Comparison of ENCODE assay signal across 7 cellular contexts in genomic region chr10:113704637-113705343, GRCh38. TPM values are rescaled to one million over a fixed set of nuclear protein-coding genes. Genes with fewer than 3 reads are reported as not detected.
DNase-seq lines count a peak whose midpoint lies in the region; ATAC-seq and TF ChIP-seq lines count a peak whose summit lies in the region.

No MANE protein-coding gene starts in this region.

- H3K4me3 ChIP-seq in DND-41 (ENCODE audit: low read depth in 1 of 2, low read length in 2 of 2) = no peak overlapping the region
- H3K4me3 ChIP-seq in HAP-1 = no peak overlapping the region
- no peak overlapping the region for H3K4me3 ChIP-seq in RWPE2 (ENCODE audit: severe bottlenecking)
- no peak overlapping the region for H3K4me3 ChIP-seq in esophagus muscularis mucosa
- no peak overlapping the region for H3K4me3 ChIP-seq in neural cell (ENCODE audit: low read length)

- TF ChIP-seq EP300 in esophagus muscularis mucosa (IDR thresholded peaks at IDR 0.05) (no peak), neural cell (conservative IDR thresholded peaks at IDR 0.05; ENCODE audit: poor library complexity, severe bottlenecking) (no peak)

- TF ChIP-seq CTCF in DND-41 (IDR thresholded peaks at IDR 0.05; ENCODE audit: borderline replicate concordance, extremely low read depth, low read length, poor library complexity, severe bottlenecking) (peak; percentile 76), RWPE2 (IDR thresholded peaks at IDR 0.05; ENCODE audit: poor library complexity, severe bottlenecking) (peak; percentile 82), esophagus muscularis mucosa (IDR thresholded peaks at IDR 0.05) (peak; percentile 57 to 72 (median 64)), neural cell (IDR thresholded peaks at IDR 0.05; ENCODE audit: poor library complexity, severe bottlenecking) (peak; percentile 86)

- H3K9ac ChIP-seq in DND-41 (ENCODE audit: low read depth, low read length) = no peak overlapping the region
- H3K9ac ChIP-seq in neural cell (ENCODE audit: low read length) = no peak overlapping the region

- no peaks in the 10 kb centered on the region for H3K9me2 ChIP-seq in neural cell (ENCODE audit: insufficient read depth, low read length)

- no peaks in the 10 kb centered on the region for H3F3A ChIP-seq in neural cell (ENCODE audit: insufficient read depth, low read length, poor library complexity, severe bottlenecking)

- WGBS in esophagus muscularis mucosa = 32% methylated on average over 6 of the region's 6 CpGs

- in situ Hi-C loops in HAP-1 (cut with MboI; ENCODE audit: low sequenced_read_pairs) = loop anchor here (5.0 kb wide), 1 partner anchor 398 kb away; no protein-coding TSS in a partner anchor

- H3K79me2 ChIP-seq in DND-41 (ENCODE audit: insufficient read depth, low read length) (peaks cover 11% of the 10 kb centered on the region), neural cell (replicated peaks; ENCODE audit: insufficient read depth, low read length) (no peaks in the 10 kb centered on the region)

- peaks cover 19% of the 10 kb centered on the region for H4K20me1 ChIP-seq in DND-41 (ENCODE audit: insufficient read depth, low read length)
- H4K20me1 ChIP-seq in neural cell (ENCODE audit: insufficient read depth) = no peaks in the 10 kb centered on the region

- peak; percentile 82 for ATAC-seq in DND-41 (ENCODE audit: insufficient read depth, low read depth)
- ATAC-seq in RWPE2 (ENCODE audit: low read depth) = peak; percentile 59; the same call in 2 of the 3 replicates
- no peak for ATAC-seq in GM21619 (IDR thresholded peaks at IDR 0.05; ENCODE audit: unreplicated experiment)

- peak; percentile 85 for TF ChIP-seq RAD21 in neural cell (conservative IDR thresholded peaks at IDR 0.05)

- H3K4me2 ChIP-seq in DND-41 (ENCODE audit: insufficient read depth, low read length) (no peak overlapping the region), neural cell (ENCODE audit: low read length) (no peak overlapping the region)

- no peaks in the 10 kb centered on the region for H3K9me3 ChIP-seq in DND-41 (ENCODE audit: insufficient read depth, low read length, severe bottlenecking)
- H3K9me3 ChIP-seq in HAP-1 = no peaks in the 10 kb centered on the region
- H3K9me3 ChIP-seq in RWPE2 (ENCODE audit: severe bottlenecking) = no peaks in the 10 kb centered on the region
- no peaks in the 10 kb centered on the region for H3K9me3 ChIP-seq in esophagus muscularis mucosa
- no peaks in the 10 kb centered on the region for H3K9me3 ChIP-seq in neural cell (ENCODE audit: low read length)

- H3K27ac ChIP-seq in DND-41 (ENCODE audit: low read length) = no peak overlapping the region
- no peak overlapping the region for H3K27ac ChIP-seq in RWPE2 (ENCODE audit: poor library complexity, severe bottlenecking)
- H3K27ac ChIP-seq in esophagus muscularis mucosa (replicated peaks in 1 of 4) = no peak overlapping the region
- H3K27ac ChIP-seq in neural cell (ENCODE audit: low read length) = no peak overlapping the region

- H3K27me3 ChIP-seq in DND-41 (ENCODE audit: insufficient read depth, low read length, poor library complexity) = no peaks in the 10 kb centered on the region
- no peaks in the 10 kb centered on the region for H3K27me3 ChIP-seq in HAP-1 (ENCODE audit: low read depth)
- H3K27me3 ChIP-seq in RWPE2 (ENCODE audit: insufficient read depth, poor library complexity, severe bottlenecking) = no peaks in the 10 kb centered on the region
- no peaks in the 10 kb centered on the region for H3K27me3 ChIP-seq in esophagus muscularis mucosa
- H3K27me3 ChIP-seq in neural cell (ENCODE audit: insufficient read depth, low read depth, low read length) = no peaks in the 10 kb centered on the region

- TF ChIP-seq POLR2A in esophagus muscularis mucosa (IDR thresholded peaks at IDR 0.05; ENCODE audit: low read depth) = no peak

- H3K4me1 ChIP-seq in DND-41 (ENCODE audit: insufficient read depth, low read length) (no peaks in the 10 kb centered on the region), HAP-1 (no peaks in the 10 kb centered on the region), RWPE2 (ENCODE audit: insufficient read depth, poor library complexity, severe bottlenecking) (no peaks in the 10 kb centered on the region), esophagus muscularis mucosa (peaks cover 4 to 43% (median 33%) of the 10 kb centered on the region in 4 donors)

- intact Hi-C loops in esophagus muscularis mucosa (cut with DNase I) = loop anchor here (2.0 to 10.0 kb wide), 2 partner anchors 150 to 398 kb away; partner anchors contain the start of genes DCLRE1A and NHLRC2

- H2AFZ ChIP-seq in DND-41 (ENCODE audit: low read depth, low read length) (no peak overlapping the region), neural cell (ENCODE audit: low read depth, low read length) (no peak overlapping the region)

- peaks cover 33% of the 10 kb centered on the region for H3K36me3 ChIP-seq in DND-41 (ENCODE audit: insufficient read depth, low read length)
- H3K36me3 ChIP-seq in HAP-1 (replicated peaks) = no peaks in the 10 kb centered on the region; the same call in 1 of the 2 replicates
- H3K36me3 ChIP-seq in RWPE2 (ENCODE audit: low read depth) = peaks cover 5% of the 10 kb centered on the region
- peaks cover 0 to 17% (median 6%) of the 10 kb centered on the region in 4 donors for H3K36me3 ChIP-seq in esophagus muscularis mucosa
- H3K36me3 ChIP-seq in neural cell (ENCODE audit: insufficient read depth, low read length) = no peaks in the 10 kb centered on the region

- peak; percentile 32 for DNase-seq in DND-41
- peak; percentile 36 to 51 for DNase-seq in HAP-1 (ENCODE audit: low spot score in 2 of 2)
- no peak for DNase-seq in RWPE2 (ENCODE audit: low spot score)
- DNase-seq in esophagus muscularis mucosa (ENCODE audit: extremely low spot score) = no peak
- no peak for DNase-seq in epidermal melanocyte (ENCODE audit: insufficient read length, low spot score)

TF ChIP-seq in neural cell, 6 proteins besides CTCF, POLR2A, EP300 and RAD21:
- TF ChIP-seq SMC3 (conservative IDR thresholded peaks at IDR 0.05; ENCODE audit: poor library complexity) (peak; percentile 85), MXI1 (conservative IDR thresholded peaks at IDR 0.05; ENCODE audit: poor library complexity, severe bottlenecking) (no peak)

RNA-seq across cellular contexts. Expression of gene CASP7, which starts 25.1 kb away (rescaled TPM):
- 10 to 100 TPM; 10.2 to 15.7 (median 11.6) TPM for total RNA-seq in esophagus muscularis mucosa
- polyA plus RNA-seq in neural cell = 0.72 and 0.77 TPM in 2 replicates
- polyA minus RNA-seq in neural cell = not detected in 2 replicates

RNA-seq across cellular contexts. Expression of gene NRAP, which starts 40.9 kb away (rescaled TPM):
- total RNA-seq in esophagus muscularis mucosa = not detected
- 0.08 TPM in 1 of 2 replicates, not detected in the other for polyA plus RNA-seq in neural cell
- not detected in 2 replicates for polyA minus RNA-seq in neural cell

RNA-seq across cellular contexts. Expression of gene PLEKHS1, which starts 46.7 kb away (rescaled TPM):
- total RNA-seq in esophagus muscularis mucosa = not detected
- polyA plus RNA-seq in neural cell = not detected in 2 replicates
- not detected in 2 replicates for polyA minus RNA-seq in neural cell

Comparison
In these comparisons a context has a peak if more than half of its experiments do, and no peak if none do; other contexts are left out.
1. DNase-seq: peak in DND-41 (single experiment) and HAP-1 (2 of 2); none in RWPE2 (single experiment), esophagus muscularis mucosa (single experiment) and epidermal melanocyte (single experiment).
2. Peak in every context shown above with its lines, with median percentiles within 50 percentile points of each other: CTCF ChIP-seq.